Comparison of ENCODE assay signal across 8 cellular contexts in the genomic region with DNA sequence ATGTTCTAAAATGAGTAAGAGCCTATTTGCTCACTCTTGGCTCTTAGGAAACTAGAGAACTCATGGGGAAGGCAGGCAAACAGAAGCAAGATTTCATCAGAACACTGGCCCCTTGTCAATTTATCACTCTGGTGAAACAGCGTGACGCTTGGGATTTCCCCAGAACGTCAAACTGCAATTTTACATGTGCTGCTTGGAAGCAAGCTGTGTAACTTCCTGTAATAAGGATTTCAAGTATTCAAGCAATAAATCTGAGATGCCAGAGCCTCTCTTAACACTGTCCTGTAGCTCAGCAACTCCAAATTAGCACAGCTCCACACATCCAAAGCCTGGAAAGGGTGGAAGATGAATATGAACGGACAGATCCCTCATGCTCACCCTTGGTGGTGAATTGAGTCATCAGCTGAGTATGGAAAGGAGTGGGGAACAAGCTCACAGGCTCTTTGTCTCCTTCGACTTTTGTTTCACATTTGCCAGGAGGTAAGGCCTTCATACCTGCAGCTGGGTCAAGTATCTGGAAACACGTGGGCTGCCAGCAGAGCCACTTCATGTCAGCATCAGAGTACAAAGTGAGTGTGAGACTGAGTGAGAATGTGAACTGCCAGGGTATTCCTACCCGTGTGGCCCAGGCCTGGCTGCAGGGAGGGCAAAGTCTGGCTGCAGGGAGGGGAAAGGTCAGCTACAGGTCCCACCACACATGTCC.
DNase-seq lines count a peak whose midpoint lies in the region; ATAC-seq and TF ChIP-seq lines count a peak whose summit lies in the region.

No MANE protein-coding gene starts in this region.

- peak overlapping the region; percentile 94 for H3K27ac Mint-ChIP-seq in Calu3 (ENCODE audit: unreplicated experiment)
- no peak overlapping the region for H3K27ac Mint-ChIP-seq in T-cell

- peaks cover 5% of the 10 kb centered on the region for H3K9me3 Mint-ChIP-seq in Calu3 (ENCODE audit: low read depth, unreplicated experiment)
- H3K9me3 Mint-ChIP-seq in T-cell, result no peaks in the 10 kb centered on the region

- no peaks in the 10 kb centered on the region for H3K36me3 ChIP-seq in breast epithelium

- DNase-seq in Calu3 (peak; percentile 79), T-cell (peak in 29 of 34 experiments; percentile 4 to 51 (median 19)), breast epithelium (ENCODE audit: low spot score in 2 of 2) (peak; percentile 56 to 82), medulla oblongata (ENCODE audit: extremely low spot score) (peak; percentile 84), cerebellum (ENCODE audit: low spot score) (no peak)
- DNase-seq in stimulated activated CD8-positive, alpha-beta memory T cell treated with anti-CD3 and anti-CD28 coated beads, Interleukin-4, amount 100 ng/mL, for 4 hours (ENCODE audit: low read depth in 2 of 2, low spot score in 1 of 2), result peak; percentile 9 to 18

- H3K36me3 Mint-ChIP-seq in Calu3 (ENCODE audit: insufficient read depth, unreplicated experiment) (peaks cover 22% of the 10 kb centered on the region), T-cell (no peaks in the 10 kb centered on the region)

- CTCF ChIA-PET in Calu3 (lab: Charles Lee) (interaction anchor here (0.8 to 1.4 kb wide), 6 partner anchors 10 to 249 kb away, joined by 3 to 7 read pairs (median 4); a partner anchor contains a TSS), T-cell (lab: Charles Lee) (no interaction called here)

- TF ChIP-seq CTCF in Calu3 (IDR thresholded peaks at IDR 0.05; ENCODE audit: unreplicated experiment), result no peak
- TF ChIP-seq CTCF in breast epithelium (IDR thresholded peaks at IDR 0.05), result no peak

- TF ChIP-seq POLR2A in breast epithelium (IDR thresholded peaks at IDR 0.05), result no peak

- H3K4me3 Mint-ChIP-seq in Calu3 (ENCODE audit: low read depth, unreplicated experiment) (peak overlapping the region; percentile 21), T-cell (peak overlapping the region in 1 of 3 donors; percentile 1)

- H3K27me3 ChIP-seq in breast epithelium, result no peaks in the 10 kb centered on the region

- H3K27me3 Mint-ChIP-seq in Calu3 (ENCODE audit: unreplicated experiment), result no peaks in the 10 kb centered on the region
- peaks cover 4 to 31% of the 10 kb centered on the region in 2 donors for H3K27me3 Mint-ChIP-seq in T-cell

- no peaks in the 10 kb centered on the region for H3K9me3 ChIP-seq in breast epithelium

- H3K27ac ChIP-seq in breast epithelium, result peak overlapping the region; percentile 72 to 92

- peak overlapping the region in 1 of 3 donors; percentile 38 for H3K4me3 ChIP-seq in breast epithelium

- H3K4me1 Mint-ChIP-seq in Calu3 (ENCODE audit: low read depth, unreplicated experiment), result peaks cover 83% of the 10 kb centered on the region
- H3K4me1 Mint-ChIP-seq in T-cell, result peaks cover 8 to 11% (median 10%) of the 10 kb centered on the region in 3 donors

- peaks cover 20 to 22% of the 10 kb centered on the region in 2 donors for H3K4me1 ChIP-seq in breast epithelium

- POLR2A ChIA-PET in T-cell (lab: Charles Lee), result interaction anchor here in 1 of 2 donors (1.2 kb wide), 1 partner anchor 140 kb away, joined by 7 read pairs; a partner anchor contains a TSS

- TSS peak; percentile 95 for BruUV-seq in Calu3 (replicated peaks; lab: Mats Ljungman, UMichigan)

- peak; percentile 79 for ATAC-seq in GM19467 (IDR thresholded peaks at IDR 0.05; ENCODE audit: unreplicated experiment)
- ATAC-seq in HG03565 (IDR thresholded peaks at IDR 0.05; ENCODE audit: unreplicated experiment), result peak; percentile 91
- ATAC-seq in T-cell (replicated peaks in 1 of 4), result peak in 2 of 4 experiments; percentile 24 to 81

- intact Hi-C loops in Calu3 (cut with micrococcal nuclease; ENCODE audit: unreplicated experiment), result loop anchor here (1.0 to 2.0 kb wide), 3 partner anchors 36 to 140 kb away; no protein-coding TSS in a partner anchor
- intact Hi-C loops in breast epithelium (cut with DNase I; ENCODE audit: low total_unique reads), result no loop called here
